Comparison of ENCODE assay signal across 1 cellular context in the genomic region with DNA sequence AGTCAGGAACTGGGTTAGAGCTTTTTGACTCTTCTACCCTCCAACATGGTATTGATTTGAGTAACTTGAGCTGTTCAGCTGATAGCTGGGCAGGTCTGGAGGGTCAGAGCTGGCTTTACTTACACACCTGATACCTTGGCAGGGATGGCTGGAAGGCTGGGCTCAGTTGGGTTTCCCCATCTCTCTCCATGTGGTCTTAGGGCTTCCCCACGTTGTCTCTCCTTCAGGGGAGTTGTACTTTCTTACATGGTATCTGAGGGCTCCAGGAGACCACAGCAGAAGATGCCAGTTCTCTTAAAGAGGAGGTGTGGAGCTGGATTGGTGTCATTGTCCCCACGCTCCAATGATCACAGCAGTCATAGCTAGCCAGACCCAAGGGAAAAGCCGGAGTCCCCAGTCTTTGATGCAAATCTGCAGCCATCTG.
TF ChIP-seq lines count a peak whose summit lies in the region.

No MANE protein-coding gene starts in this region.

TF ChIP-seq in GM12878, 131 proteins besides CTCF, POLR2A, EP300 and RAD21 (continued from another document and continues in another):
- no peak for TF ChIP-seq E2F8 (IDR thresholded peaks at IDR 0.05; ENCODE audit: low read depth, partially characterized antibody)
- TF ChIP-seq ESRRA (IDR thresholded peaks at IDR 0.05; ENCODE audit: low read length) = no peak
- TF ChIP-seq FOXK2 (IDR thresholded peaks at IDR 0.05) = no peak
- no peak for TF ChIP-seq SRF (IDR thresholded peaks at IDR 0.05; ENCODE audit: low read depth in 2 of 2, low read length in 2 of 2)
- TF ChIP-seq E2F4 (IDR thresholded peaks at IDR 0.05; ENCODE audit: low read depth, low read length) = no peak
- peak; percentile 13; the same call in 1 of the 2 replicates for TF ChIP-seq NFIC (IDR thresholded peaks at IDR 0.05; ENCODE audit: low read depth, low read length)
- peak; percentile 72 for TF ChIP-seq PAX5 (IDR thresholded peaks at IDR 0.05; ENCODE audit: borderline replicate concordance, low read depth, low read length)
- TF ChIP-seq BCL3 (IDR thresholded peaks at IDR 0.05; ENCODE audit: borderline replicate concordance, insufficient read depth, low read depth, low read length, poor library complexity, severe bottlenecking) = no peak
- no peak for TF ChIP-seq NR2F1 (conservative IDR thresholded peaks at IDR 0.05)
- TF ChIP-seq KAT2A (conservative IDR thresholded peaks at IDR 0.05; ENCODE audit: control insufficient read depth, low read depth, low read length) = no peak
- no peak for TF ChIP-seq NBN (IDR thresholded peaks at IDR 0.05)
- TF ChIP-seq HSF1 (IDR thresholded peaks at IDR 0.05; ENCODE audit: low read depth, low read length) = no peak
- TF ChIP-seq, protein P1, sequence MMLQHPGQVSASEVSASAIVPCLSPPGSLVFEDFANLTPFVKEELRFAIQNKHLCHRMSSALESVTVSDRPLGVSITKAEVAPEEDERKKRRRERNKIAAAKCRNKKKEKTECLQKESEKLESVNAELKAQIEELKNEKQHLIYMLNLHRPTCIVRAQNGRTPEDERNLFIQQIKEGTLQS (IDR thresholded peaks at IDR 0.05; ENCODE audit: borderline replicate concordance, extremely low read depth, low read depth, low read length) = no peak
- TF ChIP-seq, protein P2, sequence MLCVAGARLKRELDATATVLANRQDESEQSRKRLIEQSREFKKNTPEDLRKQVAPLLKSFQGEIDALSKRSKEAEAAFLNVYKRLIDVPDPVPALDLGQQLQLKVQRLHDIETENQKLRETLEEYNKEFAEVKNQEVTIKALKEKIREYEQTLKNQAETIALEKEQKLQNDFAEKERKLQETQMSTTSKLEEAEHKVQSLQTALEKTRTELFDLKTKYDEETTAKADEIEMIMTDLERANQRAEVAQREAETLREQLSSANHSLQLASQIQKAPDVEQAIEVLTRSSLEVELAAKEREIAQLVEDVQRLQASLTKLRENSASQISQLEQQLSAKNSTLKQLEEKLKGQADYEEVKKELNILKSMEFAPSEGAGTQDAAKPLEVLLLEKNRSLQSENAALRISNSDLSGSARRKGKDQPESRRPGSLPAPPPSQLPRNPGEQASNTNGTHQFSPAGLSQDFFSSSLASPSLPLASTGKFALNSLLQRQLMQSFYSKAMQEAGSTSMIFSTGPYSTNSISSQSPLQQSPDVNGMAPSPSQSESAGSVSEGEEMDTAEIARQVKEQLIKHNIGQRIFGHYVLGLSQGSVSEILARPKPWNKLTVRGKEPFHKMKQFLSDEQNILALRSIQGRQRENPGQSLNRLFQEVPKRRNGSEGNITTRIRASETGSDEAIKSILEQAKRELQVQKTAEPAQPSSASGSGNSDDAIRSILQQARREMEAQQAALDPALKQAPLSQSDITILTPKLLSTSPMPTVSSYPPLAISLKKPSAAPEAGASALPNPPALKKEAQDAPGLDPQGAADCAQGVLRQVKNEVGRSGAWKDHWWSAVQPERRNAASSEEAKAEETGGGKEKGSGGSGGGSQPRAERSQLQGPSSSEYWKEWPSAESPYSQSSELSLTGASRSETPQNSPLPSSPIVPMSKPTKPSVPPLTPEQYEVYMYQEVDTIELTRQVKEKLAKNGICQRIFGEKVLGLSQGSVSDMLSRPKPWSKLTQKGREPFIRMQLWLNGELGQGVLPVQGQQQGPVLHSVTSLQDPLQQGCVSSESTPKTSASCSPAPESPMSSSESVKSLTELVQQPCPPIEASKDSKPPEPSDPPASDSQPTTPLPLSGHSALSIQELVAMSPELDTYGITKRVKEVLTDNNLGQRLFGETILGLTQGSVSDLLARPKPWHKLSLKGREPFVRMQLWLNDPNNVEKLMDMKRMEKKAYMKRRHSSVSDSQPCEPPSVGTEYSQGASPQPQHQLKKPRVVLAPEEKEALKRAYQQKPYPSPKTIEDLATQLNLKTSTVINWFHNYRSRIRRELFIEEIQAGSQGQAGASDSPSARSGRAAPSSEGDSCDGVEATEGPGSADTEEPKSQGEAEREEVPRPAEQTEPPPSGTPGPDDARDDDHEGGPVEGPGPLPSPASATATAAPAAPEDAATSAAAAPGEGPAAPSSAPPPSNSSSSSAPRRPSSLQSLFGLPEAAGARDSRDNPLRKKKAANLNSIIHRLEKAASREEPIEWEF (IDR thresholded peaks at IDR 0.05; ENCODE audit: insufficient replicate concordance, low read depth, low read length) = no peak
- TF ChIP-seq, protein P3, sequence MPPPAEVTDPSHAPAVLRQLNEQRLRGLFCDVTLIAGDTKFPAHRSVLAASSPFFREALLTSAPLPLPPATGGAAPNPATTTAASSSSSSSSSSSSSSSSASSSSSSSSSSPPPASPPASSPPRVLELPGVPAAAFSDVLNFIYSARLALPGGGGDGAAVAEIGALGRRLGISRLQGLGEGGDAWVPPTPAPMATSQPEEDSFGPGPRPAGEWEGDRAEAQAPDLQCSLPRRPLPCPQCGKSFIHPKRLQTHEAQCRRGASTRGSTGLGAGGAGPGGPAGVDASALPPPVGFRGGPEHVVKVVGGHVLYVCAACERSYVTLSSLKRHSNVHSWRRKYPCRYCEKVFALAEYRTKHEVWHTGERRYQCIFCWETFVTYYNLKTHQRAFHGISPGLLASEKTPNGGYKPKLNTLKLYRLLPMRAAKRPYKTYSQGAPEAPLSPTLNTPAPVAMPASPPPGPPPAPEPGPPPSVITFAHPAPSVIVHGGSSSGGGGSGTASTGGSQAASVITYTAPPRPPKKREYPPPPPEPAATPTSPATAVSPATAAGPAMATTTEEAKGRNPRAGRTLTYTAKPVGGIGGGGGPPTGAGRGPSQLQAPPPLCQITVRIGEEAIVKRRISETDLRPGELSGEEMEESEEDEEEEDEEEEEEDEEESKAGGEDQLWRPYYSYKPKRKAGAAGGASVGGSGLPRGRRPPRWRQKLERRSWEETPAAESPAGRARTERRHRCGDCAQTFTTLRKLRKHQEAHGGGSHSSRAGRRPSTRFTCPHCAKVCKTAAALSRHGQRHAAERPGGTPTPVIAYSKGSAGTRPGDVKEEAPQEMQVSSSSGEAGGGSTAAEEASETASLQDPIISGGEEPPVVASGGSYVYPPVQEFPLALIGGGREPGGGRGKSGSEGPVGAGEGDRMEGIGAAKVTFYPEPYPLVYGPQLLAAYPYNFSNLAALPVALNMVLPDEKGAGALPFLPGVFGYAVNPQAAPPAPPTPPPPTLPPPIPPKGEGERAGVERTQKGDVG (CRISPR knock-in tag; IDR thresholded peaks at IDR 0.05) = no peak
- TF ChIP-seq CREB1 (IDR thresholded peaks at IDR 0.05; ENCODE audit: low read depth) = no peak
- TF ChIP-seq EED (IDR thresholded peaks at IDR 0.05; ENCODE audit: low read depth) = 0 out of 2 replicates have a peak, but pooled peaks have one; percentile 48
- peak; percentile 23 for TF ChIP-seq MEF2B (IDR thresholded peaks at IDR 0.05; ENCODE audit: partially characterized antibody, poor library complexity, severe bottlenecking)
- TF ChIP-seq SP1 (IDR thresholded peaks at IDR 0.05; ENCODE audit: low read depth, low read length) = no peak
- peak; percentile 52; the same call in 1 of the 2 replicates for TF ChIP-seq IRF4 (IDR thresholded peaks at IDR 0.05; ENCODE audit: low read depth, low read length)
- no peak for TF ChIP-seq POU2F2 (IDR thresholded peaks at IDR 0.05; ENCODE audit: borderline replicate concordance, low read depth, low read length)
- TF ChIP-seq HCFC1 (IDR thresholded peaks at IDR 0.05; ENCODE audit: low read length) = no peak
- no peak for TF ChIP-seq MYB (IDR thresholded peaks at IDR 0.05; ENCODE audit: borderline replicate concordance, low read depth, low read length)
- TF ChIP-seq RELA (IDR thresholded peaks at IDR 0.05; ENCODE audit: borderline replicate concordance, partially characterized antibody) = no peak
- no peak for TF ChIP-seq MXI1 (IDR thresholded peaks at IDR 0.05; ENCODE audit: low read depth, low read length)
- no peak for TF ChIP-seq YY1 (IDR thresholded peaks at IDR 0.05; ENCODE audit: low read depth, low read length)
- no peak for TF ChIP-seq BMI1 (IDR thresholded peaks at IDR 0.05; ENCODE audit: borderline replicate concordance)
- peak; percentile 56 for TF ChIP-seq RUNX3 (IDR thresholded peaks at IDR 0.05; ENCODE audit: low read length)
- TF ChIP-seq FOS (IDR thresholded peaks at IDR 0.05; ENCODE audit: borderline replicate concordance, extremely low read depth, insufficient read length) = no peak
- TF ChIP-seq CREM (IDR thresholded peaks at IDR 0.05; ENCODE audit: low read depth) = no peak
- TF ChIP-seq ZBED1 (IDR thresholded peaks at IDR 0.05; ENCODE audit: borderline replicate concordance) = no peak
- TF ChIP-seq JUNB (IDR thresholded peaks at IDR 0.05) = peak; percentile 61; the same call in 1 of the 2 replicates
- no peak for TF ChIP-seq SPI1 (IDR thresholded peaks at IDR 0.05; ENCODE audit: borderline replicate concordance, insufficient read depth, low read depth, low read length)
- TF ChIP-seq SMC3 (IDR thresholded peaks at IDR 0.05; ENCODE audit: borderline replicate concordance, low read length) = no peak
- no peak for TF ChIP-seq POLR2AphosphoS2 (IDR thresholded peaks at IDR 0.05; ENCODE audit: low read depth, low read length)
- no peak for TF ChIP-seq CHD4 (IDR thresholded peaks at IDR 0.05)
- TF ChIP-seq IKZF1 (conservative IDR thresholded peaks at IDR 0.05) = no peak
- TF ChIP-seq, protein P4, sequence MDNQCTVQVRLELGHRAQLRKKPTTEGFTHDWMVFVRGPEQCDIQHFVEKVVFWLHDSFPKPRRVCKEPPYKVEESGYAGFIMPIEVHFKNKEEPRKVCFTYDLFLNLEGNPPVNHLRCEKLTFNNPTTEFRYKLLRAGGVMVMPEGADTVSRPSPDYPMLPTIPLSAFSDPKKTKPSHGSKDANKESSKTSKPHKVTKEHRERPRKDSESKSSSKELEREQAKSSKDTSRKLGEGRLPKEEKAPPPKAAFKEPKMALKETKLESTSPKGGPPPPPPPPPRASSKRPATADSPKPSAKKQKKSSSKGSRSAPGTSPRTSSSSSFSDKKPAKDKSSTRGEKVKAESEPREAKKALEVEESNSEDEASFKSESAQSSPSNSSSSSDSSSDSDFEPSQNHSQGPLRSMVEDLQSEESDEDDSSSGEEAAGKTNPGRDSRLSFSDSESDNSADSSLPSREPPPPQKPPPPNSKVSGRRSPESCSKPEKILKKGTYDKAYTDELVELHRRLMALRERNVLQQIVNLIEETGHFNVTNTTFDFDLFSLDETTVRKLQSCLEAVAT (IDR thresholded peaks at IDR 0.05) = no peak
- TF ChIP-seq SMAD5 (IDR thresholded peaks at IDR 0.05; ENCODE audit: low read depth) = no peak
- no peak for TF ChIP-seq HDAC2 (IDR thresholded peaks at IDR 0.05)
- TF ChIP-seq RFX5 (IDR thresholded peaks at IDR 0.05; ENCODE audit: low read depth, low read length) = no peak
- TF ChIP-seq ZBTB33 (IDR thresholded peaks at IDR 0.05) = no peak
